Comparison of ENCODE assay signal across 1 cellular context in the genomic region with DNA sequence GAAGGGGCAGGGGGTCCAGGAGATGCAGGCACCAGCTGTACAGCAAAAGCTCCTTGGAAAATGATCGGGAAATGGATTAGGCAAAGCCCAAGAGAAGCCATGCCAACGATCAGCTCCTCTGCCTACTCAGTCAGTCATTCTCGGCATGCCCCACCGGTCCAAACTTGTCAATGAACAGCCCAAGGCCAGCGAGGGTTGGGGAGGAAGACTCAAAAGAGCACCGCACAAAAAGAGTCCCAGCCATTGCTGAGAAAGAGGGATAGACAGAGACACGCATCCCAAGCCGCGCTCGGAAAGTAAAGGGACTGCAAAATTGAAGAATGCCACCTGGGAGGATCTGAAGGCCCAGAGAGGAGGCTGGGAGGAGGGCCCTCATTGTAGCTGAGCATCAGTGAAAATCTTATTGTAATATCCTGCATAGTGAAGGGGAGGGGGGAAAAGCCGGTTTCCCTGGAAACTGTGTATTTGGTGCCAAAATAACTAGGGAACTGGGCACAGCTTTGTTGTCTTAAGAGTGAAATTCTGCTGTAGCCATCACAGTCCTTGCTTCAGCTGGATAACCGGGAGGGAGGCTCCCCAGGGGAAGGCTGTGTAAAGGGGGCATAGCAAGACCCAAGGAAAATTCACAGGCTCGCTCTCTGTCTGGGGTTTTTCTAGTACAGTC.
TF ChIP-seq lines count a peak whose summit lies in the region.

No MANE protein-coding gene starts in this region.

TF ChIP-seq in H1, 55 proteins besides CTCF, POLR2A, EP300 and RAD21:
- TF ChIP-seq SP1 (IDR thresholded peaks at IDR 0.05; ENCODE audit: low read depth, low read length) (no peak), SP4 (IDR thresholded peaks at IDR 0.05; ENCODE audit: low read length) (0 out of 2 replicates have a peak, but pooled peaks have one; percentile 26)
- TF ChIP-seq, protein P1, sequence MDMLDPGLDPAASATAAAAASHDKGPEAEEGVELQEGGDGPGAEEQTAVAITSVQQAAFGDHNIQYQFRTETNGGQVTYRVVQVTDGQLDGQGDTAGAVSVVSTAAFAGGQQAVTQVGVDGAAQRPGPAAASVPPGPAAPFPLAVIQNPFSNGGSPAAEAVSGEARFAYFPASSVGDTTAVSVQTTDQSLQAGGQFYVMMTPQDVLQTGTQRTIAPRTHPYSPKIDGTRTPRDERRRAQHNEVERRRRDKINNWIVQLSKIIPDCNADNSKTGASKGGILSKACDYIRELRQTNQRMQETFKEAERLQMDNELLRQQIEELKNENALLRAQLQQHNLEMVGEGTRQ (IDR thresholded peaks at IDR 0.05; ENCODE audit: low read length), result no peak
